Comparison of ENCODE assay signal across 9 cellular contexts in genomic region chr2:55922488-55922887, GRCh38. TPM values are rescaled to one million over a fixed set of nuclear protein-coding genes. Genes with fewer than 3 reads are reported as not detected.
DNase-seq lines count a peak whose midpoint lies in the region; ATAC-seq and TF ChIP-seq lines count a peak whose summit lies in the region.
"Had no signal": no experiment of that assay in that cellular context is flagged by ENCODE, and none has a peak within 500 bp of the region (broad histone marks: within the 10 kb centered on the region; RNA-seq: fewer than 3 reads in every experiment).

No MANE protein-coding gene starts in this region.

- intact Hi-C loops in left lung (cut with DNase I), result no loop called here
- intact Hi-C loops in testis (cut with DNase I; ENCODE audit: low total_unique reads), result no loop called here

- H3K27ac Mint-ChIP-seq in activated T-cell treated with anti-CD3 and anti-CD28 coated beads, Interleukin-2, amount 50 U/mL, for 24 hours, result no peak overlapping the region
- no peak overlapping the region for H3K27ac Mint-ChIP-seq in activated T-helper 17 cell treated with anti-CD3 and anti-CD28 coated beads, Interleukin-2, amount 50 U/mL, for 72 hours

- ATAC-seq in left lung (peak; percentile 33), esophagus mucosa (no peak)
- no peak for ATAC-seq in activated T-helper 17 cell treated with anti-CD3 and anti-CD28 coated beads, Interleukin-2, amount 50 U/mL, for 72 hours (replicated peaks)

- peaks cover 44% of the 10 kb centered on the region for H3K27me3 Mint-ChIP-seq in activated T-cell treated with anti-CD3 and anti-CD28 coated beads, Interleukin-2, amount 50 U/mL, for 24 hours
- H3K27me3 Mint-ChIP-seq in activated T-helper 17 cell treated with anti-CD3 and anti-CD28 coated beads, Interleukin-2, amount 50 U/mL, for 72 hours, result peaks cover 37% of the 10 kb centered on the region

- TF ChIP-seq CTCF in left lung (IDR thresholded peaks at IDR 0.05) (no peak), testis (IDR thresholded peaks at IDR 0.05) (no peak)

- 0% methylated on average over 13 of the region's 13 CpGs for whole genome bisulfite sequencing in HUES64
- whole genome bisulfite sequencing in testis, 2 donors, result 4 to 11% methylated on average over 13 of the region's 13 CpGs

- H3K36me3 ChIP-seq in HUES64 (ENCODE audit: insufficient read depth, low read length) (no peaks in the 10 kb centered on the region), duodenal mucosa (ENCODE audit: control insufficient read depth in 1 of 2, insufficient read depth in 2 of 2, low read length in 2 of 2) (no peaks in the 10 kb centered on the region), left lung (no peaks in the 10 kb centered on the region), testis (ENCODE audit: low read depth, missing control alignments) (no peaks in the 10 kb centered on the region)

- H3K9ac ChIP-seq in HUES64 (ENCODE audit: low read depth, low read length) (peak overlapping the region; percentile 18; the same call in 1 of the 2 replicates), duodenal mucosa (ENCODE audit: low read depth in 1 of 2, low read length in 2 of 2) (no peak overlapping the region)

- H3K9me3 Mint-ChIP-seq in activated T-cell treated with anti-CD3 and anti-CD28 coated beads, Interleukin-2, amount 50 U/mL, for 24 hours, result no peaks in the 10 kb centered on the region
- H3K9me3 Mint-ChIP-seq in activated T-helper 17 cell treated with anti-CD3 and anti-CD28 coated beads, Interleukin-2, amount 50 U/mL, for 72 hours, result peaks cover 7% of the 10 kb centered on the region

- H3K4me3 Mint-ChIP-seq in activated T-cell treated with anti-CD3 and anti-CD28 coated beads, Interleukin-2, amount 50 U/mL, for 24 hours, result no peak overlapping the region
- no peak overlapping the region for H3K4me3 Mint-ChIP-seq in activated T-helper 17 cell treated with anti-CD3 and anti-CD28 coated beads, Interleukin-2, amount 50 U/mL, for 72 hours

- no peak overlapping the region for H3K27ac ChIP-seq in HUES64 (ENCODE audit: low read depth, low read length)
- H3K27ac ChIP-seq in duodenal mucosa (ENCODE audit: low read depth, low read length), result no peak overlapping the region
- no peak overlapping the region for H3K27ac ChIP-seq in left lung
- H3K27ac ChIP-seq in testis, result no peak overlapping the region

- H3K36me3 Mint-ChIP-seq in activated T-cell treated with anti-CD3 and anti-CD28 coated beads, Interleukin-2, amount 50 U/mL, for 24 hours (ENCODE audit: low read depth), result no peaks in the 10 kb centered on the region
- no peaks in the 10 kb centered on the region for H3K36me3 Mint-ChIP-seq in activated T-helper 17 cell treated with anti-CD3 and anti-CD28 coated beads, Interleukin-2, amount 50 U/mL, for 72 hours (ENCODE audit: low read depth)

- TF ChIP-seq POLR2A in testis (IDR thresholded peaks at IDR 0.05), result no peak

- peaks cover 7% of the 10 kb centered on the region for H3K4me1 Mint-ChIP-seq in activated T-cell treated with anti-CD3 and anti-CD28 coated beads, Interleukin-2, amount 50 U/mL, for 24 hours (ENCODE audit: low read depth)
- H3K4me1 Mint-ChIP-seq in activated T-helper 17 cell treated with anti-CD3 and anti-CD28 coated beads, Interleukin-2, amount 50 U/mL, for 72 hours, result no peaks in the 10 kb centered on the region

- DNase-seq in left lung (no peak), testis (no peak), hypothalamus (lab: John Stamatoyannopoulos, UW) (no peak)
- DNase-seq in activated T-cell treated with anti-CD3 and anti-CD28 coated beads, Interleukin-2, amount 50 U/mL, for 24 hours, result no peak
- DNase-seq: NCI-H1092 treated with DMSO at 0.1 percent for 48 hours had no signal

- no peaks in the 10 kb centered on the region for H3K9me3 ChIP-seq in HUES64 (ENCODE audit: insufficient read depth, low read depth, low read length)
- H3K9me3 ChIP-seq in duodenal mucosa (ENCODE audit: control insufficient read depth in 1 of 2, low read length in 2 of 2), result no peaks in the 10 kb centered on the region
- H3K9me3 ChIP-seq in left lung, result no peaks in the 10 kb centered on the region
- H3K9me3 ChIP-seq in testis, result no peaks in the 10 kb centered on the region

- peaks cover 15% of the 10 kb centered on the region for H3K4me1 ChIP-seq in HUES64 (ENCODE audit: insufficient read depth, low read length)
- H3K4me1 ChIP-seq in duodenal mucosa (ENCODE audit: control insufficient read depth in 1 of 2, insufficient read depth in 2 of 2, low read length in 2 of 2), result no peaks in the 10 kb centered on the region
- peaks cover 0 to 4% of the 10 kb centered on the region in 2 donors for H3K4me1 ChIP-seq in left lung
- no peaks in the 10 kb centered on the region for H3K4me1 ChIP-seq in testis

- H3K4me3 ChIP-seq in HUES64 (ENCODE audit: low read length), result peak overlapping the region; percentile 65
- peak overlapping the region; percentile 60 to 62 for H3K4me3 ChIP-seq in duodenal mucosa (ENCODE audit: low read depth in 1 of 2, low read length in 2 of 2)
- peak overlapping the region; percentile 40 to 68 for H3K4me3 ChIP-seq in left lung
- H3K4me3 ChIP-seq in testis, result peak overlapping the region; percentile 40 to 60

- H3K27me3 ChIP-seq in HUES64 (ENCODE audit: insufficient read depth, low read length) (peaks cover 48% of the 10 kb centered on the region), duodenal mucosa (ENCODE audit: control insufficient read depth in 1 of 2, insufficient read depth in 2 of 2, low read length in 2 of 2) (peaks cover 27 to 29% of the 10 kb centered on the region in 2 donors), left lung (peaks cover 0 to 43% of the 10 kb centered on the region in 2 donors), testis (no peaks in the 10 kb centered on the region)

RNA-seq across cellular contexts. Expression of gene EFEMP1, which starts 1.1 kb away (rescaled TPM):
- polyA plus RNA-seq in HUES64 (2013, experiment 1 of 2), result 11.3 TPM
- polyA plus RNA-seq in HUES64 (2013, experiment 2 of 2), result 13.6 TPM
- 100 to 1,000 TPM; 329 to 346 TPM for total RNA-seq in left lung
- 1 to 10 TPM; 2.4 to 8.6 TPM for total RNA-seq in testis
- polyA plus RNA-seq in testis (ENCODE audit: insufficient read depth, low read depth, low replicate concordance), result 74.0 TPM
- 12.7 TPM for total RNA-seq in esophagus mucosa
- not detected for total RNA-seq in activated T-helper 17 cell treated with anti-CD3 and anti-CD28 coated beads, Interleukin-2, amount 50 U/mL, for 72 hours

Comparison
In these comparisons a context has a peak if more than half of its experiments do, and no peak if none do; other contexts are left out.
1. RNA of gene EFEMP1, which starts 1.1 kb away (total RNA-seq): 329 to 346 TPM in left lung; 12.7 TPM in esophagus mucosa (single experiment), 2.4 to 8.6 TPM in testis and not detected in activated T-helper 17 cell treated with anti-CD3 and anti-CD28 coated beads, Interleukin-2, amount 50 U/mL, for 72 hours; every median in the first group is over 10 times any median in the second.
2. Peak in every context shown above with its lines, with median percentiles within 50 percentile points of each other: H3K4me3 ChIP-seq.